1 cellular context compared by ENCODE assay signal in genomic region chr12:57454566-57455373, GRCh38.
A peak's percentile ranks its signal among the peaks of the same experiment; 100 is the strongest.
TF ChIP-seq lines count a peak whose summit lies in the region.

INHBE (plus strand) TSS chr12:57455307; CDS start chr12:57455537, 230 bp downstream.

TF ChIP-seq in HepG2, 621 proteins besides CTCF, POLR2A, EP300 and RAD21 (continued from another document):
- TF ChIP-seq THAP7 (CRISPR knock-in tag; IDR thresholded peaks at IDR 0.05), result no peak
- no peak for TF ChIP-seq AGO2 (optimal IDR thresholded peaks at IDR 0.05; ENCODE audit: low read depth, low read length)
- TF ChIP-seq NR3C1 (CRISPR knock-in tag; IDR thresholded peaks at IDR 0.05), result no peak
- TF ChIP-seq MED8 (CRISPR knock-in tag; IDR thresholded peaks at IDR 0.05; ENCODE audit: insufficient replicate concordance), result peak; percentile 12
- no peak; the same call in 1 of the 2 replicates for TF ChIP-seq AKAP8 (CRISPR knock-in tag; IDR thresholded peaks at IDR 0.05)
- TF ChIP-seq BCL6 (CRISPR knock-in tag; IDR thresholded peaks at IDR 0.05), result peak; percentile 86
- TF ChIP-seq ZNF639 (CRISPR knock-in tag; conservative IDR thresholded peaks at IDR 0.05), result 0 out of 2 replicates have a peak, but pooled peaks have one; percentile 59
- TF ChIP-seq ZNF629 (CRISPR knock-in tag; conservative IDR thresholded peaks at IDR 0.05), result no peak
- 0 out of 2 replicates have a peak, but pooled peaks have one; percentile 17 for TF ChIP-seq PRDM10 (CRISPR knock-in tag; IDR thresholded peaks at IDR 0.05; ENCODE audit: low read depth)
